Comparison of ENCODE assay signal across 8 cellular contexts in genomic region chr10:13587367-13587766, GRCh38. TPM values are rescaled to one million over a fixed set of nuclear protein-coding genes. Genes with fewer than 3 reads are reported as not detected.
A peak's percentile ranks its signal among the peaks of the same experiment; 100 is the strongest.
DNase-seq lines count a peak whose midpoint lies in the region; TF ChIP-seq lines count a peak whose summit lies in the region.

No MANE protein-coding gene starts in this region.

- H3K4me2 ChIP-seq in osteoblast (ENCODE audit: insufficient read depth, low read length) = peak overlapping the region; percentile 97

- H3K9me3 Mint-ChIP-seq in activated CD4-positive, alpha-beta T cell treated with anti-CD3 and anti-CD28 coated beads, Interleukin-2, amount 10 ng/mL, durations not matched to agents 7 days and 5 days = no peaks in the 10 kb centered on the region
- no peaks in the 10 kb centered on the region for H3K9me3 Mint-ChIP-seq in T-helper 2 cell treated with Interferon-gamma antibody and Interleukin-4, amounts not matched to agents 5 μg/mL and 100 μg/mL, for 36 hours

- H3K4me3 ChIP-seq in fibroblast of mammary gland (ENCODE audit: control insufficient read depth, low read depth, low read length) = peak overlapping the region; percentile 99
- H3K4me3 ChIP-seq in osteoblast (ENCODE audit: insufficient read depth, low read length) = peak overlapping the region; percentile 84

- H3K4me1 Mint-ChIP-seq in activated CD4-positive, alpha-beta T cell treated with anti-CD3 and anti-CD28 coated beads, Interleukin-2, amount 10 ng/mL, durations not matched to agents 7 days and 5 days = peaks cover 25% of the 10 kb centered on the region
- H3K4me1 Mint-ChIP-seq in T-helper 2 cell treated with Interferon-gamma antibody and Interleukin-4, amounts not matched to agents 5 μg/mL and 100 μg/mL, for 36 hours (ENCODE audit: low read depth) = peaks cover 18% of the 10 kb centered on the region

- H3K36me3 Mint-ChIP-seq in activated CD4-positive, alpha-beta T cell treated with anti-CD3 and anti-CD28 coated beads, Interleukin-2, amount 10 ng/mL, durations not matched to agents 7 days and 5 days (ENCODE audit: low read depth) = peaks cover 2% of the 10 kb centered on the region
- H3K36me3 Mint-ChIP-seq in T-helper 2 cell treated with Interferon-gamma antibody and Interleukin-4, amounts not matched to agents 5 μg/mL and 100 μg/mL, for 36 hours (ENCODE audit: low read depth) = peaks cover 2% of the 10 kb centered on the region

- H3K27ac Mint-ChIP-seq in activated CD4-positive, alpha-beta T cell treated with anti-CD3 and anti-CD28 coated beads, Interleukin-2, amount 10 ng/mL, durations not matched to agents 7 days and 5 days = peak overlapping the region; percentile 98
- H3K27ac Mint-ChIP-seq in T-helper 2 cell treated with Interferon-gamma antibody and Interleukin-4, amounts not matched to agents 5 μg/mL and 100 μg/mL, for 36 hours = peak overlapping the region; percentile 96

- H3K27me3 ChIP-seq in osteoblast (ENCODE audit: insufficient read depth, low read length) = peaks cover 22% of the 10 kb centered on the region

- no peaks in the 10 kb centered on the region for H3K9me3 ChIP-seq in osteoblast (ENCODE audit: low read depth, low read length)

- H3K4me1 ChIP-seq in osteoblast (ENCODE audit: insufficient read depth, low read length) = peaks cover 9% of the 10 kb centered on the region

- DNase-seq in activated CD4-positive, alpha-beta T cell treated with anti-CD3 and anti-CD28 coated beads, Interleukin-2, amount 10 ng/mL, durations not matched to agents 7 days and 5 days = peak; percentile 11
- DNase-seq in activated CD4-positive, alpha-beta T cell treated with anti-CD3 and anti-CD28 coated beads for 1 hour = no peak
- peak; percentile 4 for DNase-seq in T-helper 2 cell treated with Interferon-gamma antibody and Interleukin-4, amounts not matched to agents 5 μg/mL and 100 μg/mL, for 36 hours (ENCODE audit: low spot score)
- peak; percentile 5 for DNase-seq in fibroblast of mammary gland (ENCODE audit: low read depth)
- DNase-seq in osteoblast (ENCODE audit: insufficient read length, low spot score, missing footprints) = no peak
- no peak for DNase-seq in COR-L47 (lab: John Stamatoyannopoulos, UW)
- DNase-seq in NCI-H2081 (lab: John Stamatoyannopoulos, UW) = no peak
- no peak for DNase-seq in effector CD8-positive, alpha-beta T cell (lab: John Stamatoyannopoulos, UW)

- peak overlapping the region; percentile 100 for H3K4me3 Mint-ChIP-seq in activated CD4-positive, alpha-beta T cell treated with anti-CD3 and anti-CD28 coated beads, Interleukin-2, amount 10 ng/mL, durations not matched to agents 7 days and 5 days
- peak overlapping the region; percentile 100 for H3K4me3 Mint-ChIP-seq in T-helper 2 cell treated with Interferon-gamma antibody and Interleukin-4, amounts not matched to agents 5 μg/mL and 100 μg/mL, for 36 hours

- TF ChIP-seq CTCF in fibroblast of mammary gland (conservative IDR thresholded peaks at IDR 0.05; ENCODE audit: control insufficient read depth, insufficient read depth, low read depth, low read length) = no peak
- no peak for TF ChIP-seq CTCF in osteoblast (IDR thresholded peaks at IDR 0.05; ENCODE audit: extremely low read depth, low read depth, low read length)

- peaks cover 7% of the 10 kb centered on the region for H4K20me1 ChIP-seq in osteoblast (ENCODE audit: insufficient read depth, low read length)

- H3K36me3 ChIP-seq in osteoblast (ENCODE audit: insufficient read depth, low read length) = peaks cover 6% of the 10 kb centered on the region

- H3K27ac ChIP-seq in osteoblast (ENCODE audit: low read depth, low read length) = peak overlapping the region; percentile 64

- peaks cover 15% of the 10 kb centered on the region for H3K27me3 Mint-ChIP-seq in activated CD4-positive, alpha-beta T cell treated with anti-CD3 and anti-CD28 coated beads, Interleukin-2, amount 10 ng/mL, durations not matched to agents 7 days and 5 days
- H3K27me3 Mint-ChIP-seq in T-helper 2 cell treated with Interferon-gamma antibody and Interleukin-4, amounts not matched to agents 5 μg/mL and 100 μg/mL, for 36 hours (ENCODE audit: low read depth) = peaks cover 9% of the 10 kb centered on the region

- H2AFZ ChIP-seq in osteoblast (ENCODE audit: low read length) = peak overlapping the region; percentile 92

- CTCF ChIA-PET in activated CD4-positive, alpha-beta T cell treated with anti-CD3 and anti-CD28 coated beads, Interleukin-2, amount 10 ng/mL, durations not matched to agents 7 days and 5 days (lab: Charles Lee) = interaction anchor here (0.7 to 1.4 kb wide), 10 partner anchors 9 to 286 kb away, joined by 3 to 6 read pairs (median 4); no protein-coding TSS in a partner anchor

- POLR2A ChIA-PET in activated CD4-positive, alpha-beta T cell treated with anti-CD3 and anti-CD28 coated beads, Interleukin-2, amount 10 ng/mL, durations not matched to agents 7 days and 5 days (lab: Charles Lee) = no interaction called here

- H3K79me2 ChIP-seq in osteoblast (ENCODE audit: insufficient read depth, low read length) = peaks cover 49% of the 10 kb centered on the region

RNA-seq across cellular contexts. Expression of gene PRPF18, which starts 0.6 kb away (rescaled TPM):
- 10 to 100 TPM; 24.8 to 29.2 TPM for total RNA-seq in activated CD4-positive, alpha-beta T cell treated with anti-CD3 and anti-CD28 coated beads, Interleukin-2, amount 10 ng/mL, durations not matched to agents 7 days and 5 days
- 30.1 and 39.8 TPM in 2 replicates for total RNA-seq in osteoblast

RNA-seq across cellular contexts. Expression of gene BEND7, which starts 58.6 kb away (rescaled TPM):
- not detected for total RNA-seq in activated CD4-positive, alpha-beta T cell treated with anti-CD3 and anti-CD28 coated beads, Interleukin-2, amount 10 ng/mL, durations not matched to agents 7 days and 5 days
- 9.0 and 10.6 TPM in 2 replicates for total RNA-seq in osteoblast

Comparison
In these comparisons a context has a peak if more than half of its experiments do, and no peak if none do; other contexts are left out.
1. DNase-seq: peak in activated CD4-positive, alpha-beta T cell treated with anti-CD3 and anti-CD28 coated beads, Interleukin-2, amount 10 ng/mL, durations not matched to agents 7 days and 5 days (single experiment), T-helper 2 cell treated with Interferon-gamma antibody and Interleukin-4, amounts not matched to agents 5 μg/mL and 100 μg/mL, for 36 hours (single experiment) and fibroblast of mammary gland (single experiment); none in activated CD4-positive, alpha-beta T cell treated with anti-CD3 and anti-CD28 coated beads for 1 hour (single experiment), osteoblast (single experiment), COR-L47 (single experiment), NCI-H2081 (0 of 2) and effector CD8-positive, alpha-beta T cell (single experiment).
2. RNA of gene BEND7, which starts 58.6 kb away (total RNA-seq): 9.0 to 10.6 TPM in osteoblast; not detected in activated CD4-positive, alpha-beta T cell treated with anti-CD3 and anti-CD28 coated beads, Interleukin-2, amount 10 ng/mL, durations not matched to agents 7 days and 5 days; every median in the first group is over 10 times any median in the second.